Comparison of ENCODE assay signal across 20 cellular contexts in the genomic region with DNA sequence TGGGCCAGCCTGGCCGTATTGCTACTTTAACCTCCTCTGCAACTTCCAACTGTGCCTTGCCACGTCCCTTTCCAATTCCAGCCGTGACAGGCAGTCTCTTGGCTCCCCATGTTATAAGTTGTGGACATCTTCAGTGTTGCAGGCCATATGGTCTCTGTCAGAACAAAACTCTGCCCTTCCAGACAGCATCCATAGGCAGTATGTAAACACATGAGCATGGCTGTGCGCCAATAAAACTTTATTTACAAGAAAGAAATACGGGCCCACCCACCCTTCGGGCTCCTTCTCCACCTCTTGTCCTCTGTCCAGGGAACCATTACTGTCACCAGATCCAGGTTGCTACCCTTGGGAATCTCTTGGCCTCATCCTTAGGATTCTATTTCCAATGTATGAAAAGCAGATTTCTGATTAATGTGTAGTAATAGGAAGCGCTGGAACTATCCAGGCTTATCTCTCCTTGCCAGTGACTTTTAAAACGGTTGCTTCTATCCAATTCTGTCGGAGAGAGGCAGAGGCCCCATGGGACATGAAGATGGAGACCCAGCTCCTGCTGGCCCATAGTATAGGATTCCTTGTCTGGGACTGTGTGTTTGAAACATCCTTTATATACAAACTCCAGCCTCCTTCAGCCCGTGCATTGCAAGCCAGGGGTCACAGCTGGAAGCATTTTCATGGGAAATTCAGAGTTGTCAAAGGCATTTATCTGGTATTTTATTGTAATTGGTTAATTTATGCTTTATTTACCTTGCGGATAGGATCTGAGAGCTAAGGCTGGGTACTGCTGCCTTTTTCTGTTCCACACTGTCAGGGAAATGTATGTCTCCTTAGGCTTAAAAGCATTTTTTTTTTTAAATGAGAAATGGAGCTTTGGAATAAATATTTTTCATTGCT.
"Had no signal": no experiment of that assay in that cellular context is flagged by ENCODE, and none has a peak within 500 bp of the region (broad histone marks: within the 10 kb centered on the region; RNA-seq: fewer than 3 reads in every experiment).

No MANE protein-coding gene starts in this region.

- H3K4me1 Mint-ChIP-seq: central memory CD8-positive, alpha-beta T cell; stimulated activated naive B cell treated with anti-CD40 and anti-IgM and Interleukin-4, amounts not matched to agents 10 μg/mL and 1 μg/mL and 100 μg/mL, for 72 hours had no signal

- FAIRE-seq: endothelial cell of umbilical vein had no signal

- H3K4me3 ChIP-seq: esophagus squamous epithelium, tibial artery, vagina had no signal

- H3K4me3 Mint-ChIP-seq: activated CD8-positive, alpha-beta T cell treated with anti-CD3 and anti-CD28 coated beads, Interleukin-2, amount 10 ng/mL, durations not matched to agents 7 days and 5 days; activated naive CD8-positive, alpha-beta T cell; central memory CD8-positive, alpha-beta T cell; stimulated activated naive B cell treated with anti-CD40 and anti-IgM and Interleukin-4, amounts not matched to agents 10 μg/mL and 1 μg/mL and 100 μg/mL, for 72 hours; T-helper 17 cell had no signal

- DNase-seq: activated CD4-positive, alpha-beta T cell treated with anti-CD3 and anti-CD28 coated beads for 4 hours; activated CD8-positive, alpha-beta memory T cell treated with anti-CD3 and anti-CD28 coated beads, Interleukin-2, amount 50 U/mL, for 4 hours; activated CD8-positive, alpha-beta T cell treated with anti-CD3 and anti-CD28 coated beads, Interleukin-2, amount 10 ng/mL, durations not matched to agents 7 days and 5 days; activated gamma-delta T cell; activated T-cell treated with anti-CD3 and anti-CD28 coated beads, Interleukin-2, amount 50 U/mL, for 48 hours; brain microvascular endothelial cell; cortex of kidney; effector CD8-positive, alpha-beta T cell; esophagus squamous epithelium; foreskin fibroblast; kidney glomerular epithelial cell; stimulated activated CD4-positive, alpha-beta T cell treated with anti-CD3 and anti-CD28 coated beads, Interleukin-2, amount 100 ng/mL, for 48 hours; stimulated activated naive B cell treated with anti-CD40 and anti-IgM and Interleukin-4, amounts not matched to agents 10 μg/mL and 1 μg/mL and 100 μg/mL, for 72 hours; T-helper 17 cell; tibial artery had no signal

- H3K79me2 ChIP-seq: parathyroid adenoma had no signal

- H3K27ac Mint-ChIP-seq: activated CD8-positive, alpha-beta T cell treated with anti-CD3 and anti-CD28 coated beads, Interleukin-2, amount 10 ng/mL, durations not matched to agents 7 days and 5 days; activated naive CD8-positive, alpha-beta T cell; stimulated activated naive B cell treated with anti-CD40 and anti-IgM and Interleukin-4, amounts not matched to agents 10 μg/mL and 1 μg/mL and 100 μg/mL, for 72 hours; T-helper 17 cell had no signal

- H3K9me3 Mint-ChIP-seq: central memory CD8-positive, alpha-beta T cell; stimulated activated naive B cell treated with anti-CD40 and anti-IgM and Interleukin-4, amounts not matched to agents 10 μg/mL and 1 μg/mL and 100 μg/mL, for 72 hours had no signal

- H3K36me3 Mint-ChIP-seq: activated naive CD8-positive, alpha-beta T cell had no signal

- H3K36me3 ChIP-seq: brain microvascular endothelial cell, esophagus squamous epithelium, tibial artery, vagina had no signal

- H3K27me3 ChIP-seq: esophagus squamous epithelium, tibial artery, vagina had no signal

- H3K9ac ChIP-seq: parathyroid adenoma had no signal

- ATAC-seq: activated CD8-positive, alpha-beta T cell treated with anti-CD3 and anti-CD28 coated beads, Interleukin-2, amount 10 ng/mL, durations not matched to agents 7 days and 5 days; stimulated activated naive B cell treated with anti-CD40 and anti-IgM and Interleukin-4, amounts not matched to agents 10 μg/mL and 1 μg/mL and 100 μg/mL, for 72 hours; T-helper 17 cell had no signal

- H3K27ac ChIP-seq: brain microvascular endothelial cell, esophagus squamous epithelium, parathyroid adenoma, tibial artery had no signal

- H3K4me1 ChIP-seq: esophagus squamous epithelium, parathyroid adenoma, tibial artery had no signal

- H3K9me3 ChIP-seq: esophagus squamous epithelium, tibial artery, vagina had no signal

- H2AFZ ChIP-seq: parathyroid adenoma had no signal
